16 cellular contexts compared by ENCODE assay signal in the genomic region with DNA sequence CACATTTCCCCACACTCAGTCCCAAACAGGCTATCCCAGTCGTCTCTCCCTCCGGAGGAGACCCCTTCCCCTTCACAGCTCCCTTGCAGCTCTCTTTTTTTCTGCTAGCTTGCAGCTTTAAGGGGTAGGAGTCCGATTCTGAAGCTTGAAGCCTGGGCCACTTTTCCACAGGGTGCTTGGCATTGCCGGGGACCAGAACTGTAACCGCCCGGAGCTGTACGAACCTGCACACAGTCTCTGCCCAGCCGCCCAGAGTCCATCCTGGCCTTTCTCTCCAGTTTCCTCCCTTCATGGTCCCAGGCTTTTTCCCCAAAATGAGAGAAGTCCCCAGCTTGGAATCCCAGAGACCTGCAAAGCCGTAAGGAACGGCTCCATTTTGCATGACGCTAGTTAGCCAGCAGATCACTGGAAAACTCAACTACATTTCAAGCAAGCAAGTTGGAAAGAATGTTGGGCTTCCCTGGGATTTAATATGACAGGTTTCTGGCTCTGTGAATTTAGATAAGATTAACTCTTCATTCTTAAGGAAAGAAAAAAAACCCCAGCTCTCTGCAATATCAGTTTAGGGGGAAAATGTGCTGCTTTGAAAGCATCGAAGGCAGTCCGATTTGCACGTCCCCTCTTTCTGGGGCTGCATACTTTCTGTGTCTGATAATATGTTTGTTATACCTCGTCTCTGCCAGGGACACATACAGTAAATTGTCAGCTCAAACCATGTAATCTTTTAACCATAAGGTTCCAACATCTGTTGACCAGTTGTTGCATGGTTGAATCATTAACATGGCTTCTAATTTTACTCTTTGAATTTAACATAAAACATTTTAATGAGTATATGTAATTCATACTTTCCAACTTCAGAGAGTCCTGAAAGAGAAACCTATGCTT.
DNase-seq lines count a peak whose midpoint lies in the region; ATAC-seq, FAIRE-seq and TF ChIP-seq lines count a peak whose summit lies in the region.
"Had no signal": no experiment of that assay in that cellular context is flagged by ENCODE, and none has a peak within 500 bp of the region (broad histone marks: within the 10 kb centered on the region; RNA-seq: fewer than 3 reads in every experiment).

No MANE protein-coding gene starts in this region.

- H3K36me3 Mint-ChIP-seq in HFFc6 (ENCODE audit: low read depth), result no peaks in the 10 kb centered on the region

- H2BK120ac ChIP-seq in H1 (replicated peaks; ENCODE audit: low read depth, low read length), result no peak overlapping the region

- no peak overlapping the region for H2AK5ac ChIP-seq in H1 (ENCODE audit: low read depth, low read length)

- no peak overlapping the region for H3K23ac ChIP-seq in H1 (ENCODE audit: insufficient read length)

- H3K4ac ChIP-seq in H1 (replicated peaks; ENCODE audit: insufficient read length, low read depth, low read length), result no peak overlapping the region

- H2AFZ ChIP-seq in H1 (ENCODE audit: low read length), result peak overlapping the region; percentile 4; the same call in 1 of the 2 replicates

- H4K20me1 ChIP-seq in H1 (replicated peaks in 1 of 2; ENCODE audit: control insufficient read depth in 1 of 2, insufficient read depth in 2 of 2, low read length in 2 of 2), result no peaks in the 10 kb centered on the region

- TF ChIP-seq EP300 in H1 (IDR thresholded peaks at IDR 0.05; ENCODE audit: borderline replicate concordance in 1 of 2, low read depth in 2 of 2, low read length in 2 of 2), result no peak

- H3K4me3 Mint-ChIP-seq in HFFc6, result peak overlapping the region; percentile 87

- H3K9ac ChIP-seq in H1 (replicated peaks in 1 of 4; ENCODE audit: extremely low read depth in 1 of 4, low read depth in 3 of 4, low read length in 3 of 4), result no peak overlapping the region
- peak overlapping the region in 3 of 5 donors; percentile 31 to 69 (median 65) for H3K9ac ChIP-seq in subcutaneous abdominal adipose tissue (ENCODE audit: low read length in 5 of 5)

- no peak overlapping the region for H4K5ac ChIP-seq in H1 (ENCODE audit: insufficient read length, low read depth, low read length)

- in situ Hi-C loops in KBM-7 (cut with MboI; ENCODE audit: low pct_unique_long_range_greater_than_20kb, low sequenced_read_pairs), result no loop called here

- no peak overlapping the region for H2BK12ac ChIP-seq in H1 (ENCODE audit: low read depth, low read length)

- H3K14ac ChIP-seq in H1 (ENCODE audit: insufficient read length), result no peak overlapping the region

- no peaks in the 10 kb centered on the region for H3K36me3 ChIP-seq in H1 (ENCODE audit: control insufficient read depth in 2 of 4, insufficient read depth in 4 of 4, low read length in 3 of 4)
- H3K36me3 ChIP-seq in subcutaneous abdominal adipose tissue (ENCODE audit: control insufficient read depth in 5 of 5, insufficient read depth in 5 of 5, low read length in 5 of 5), result no peaks in the 10 kb centered on the region
- H3K36me3 ChIP-seq: adrenal gland, neutrophil had no signal

- POLR2A ChIA-PET in H1 (lab: Charles Lee; ENCODE audit: partially characterized antibody), result no interaction called here

- no peaks in the 10 kb centered on the region; a peak in 2 of 7 replicates for H3K27me3 ChIP-seq in H1 (replicated peaks in 1 of 4; ENCODE audit: control insufficient read depth in 3 of 4, extremely low read depth in 1 of 4, insufficient read depth in 3 of 4, low read length in 3 of 4)
- H3K27me3 ChIP-seq in layer of hippocampus (ENCODE audit: control insufficient read depth, insufficient read depth, low read length), result no peaks in the 10 kb centered on the region
- no peaks in the 10 kb centered on the region for H3K27me3 ChIP-seq in subcutaneous abdominal adipose tissue (ENCODE audit: control insufficient read depth in 5 of 5, insufficient read depth in 4 of 5, low read length in 5 of 5)
- H3K27me3 ChIP-seq: adrenal gland, neutrophil had no signal

- H3K18ac ChIP-seq in H1 (ENCODE audit: extremely low read depth, low read length), result no peak overlapping the region

- no peak overlapping the region for H3K56ac ChIP-seq in H1 (replicated peaks; ENCODE audit: insufficient read length, low read depth, low read length)

- H2BK15ac ChIP-seq in H1 (ENCODE audit: low read length), result no peak overlapping the region

- ATAC-seq in HG02870 (IDR thresholded peaks at IDR 0.05; ENCODE audit: unreplicated experiment) (no peak), GM19463 (IDR thresholded peaks at IDR 0.05; ENCODE audit: unreplicated experiment) (no peak)

- H4K91ac ChIP-seq in H1 (replicated peaks; ENCODE audit: insufficient read length, low read length), result no peak overlapping the region

- no peak for TF ChIP-seq RAD21 in H1 (IDR thresholded peaks at IDR 0.05 in 1 of 2, conservative IDR thresholded peaks at IDR 0.05 in 1 of 2; ENCODE audit: low read depth in 2 of 2, low read length in 2 of 2)

- no peak for FAIRE-seq in H1 (lab: Jason Lieb, UNC)
- FAIRE-seq: GM12891, islet of Langerhans had no signal

- CTCF ChIA-PET in H1 (lab: Charles Lee; ENCODE audit: partially characterized antibody), result interaction anchor here (0.7 to 2.1 kb wide), 2 partner anchors 10 to 118 kb away, joined by 4 to 6 read pairs; no protein-coding TSS in a partner anchor

- H3K27ac Mint-ChIP-seq in HFFc6, result peak overlapping the region; percentile 93

- peaks cover 51% of the 10 kb centered on the region for H3K4me1 Mint-ChIP-seq in HFFc6 (ENCODE audit: low read depth)

- DNase-seq in HFFc6, result peak; percentile 19
- DNase-seq in H1 (ENCODE audit: low read depth in 1 of 2, low spot score in 2 of 2), result no peak
- DNase-seq in KBM-7, result no peak
- no peak for DNase-seq in RKO (ENCODE audit: low spot score)
- DNase-seq: adrenal gland; Calu3; NCI-H1930; stimulated activated CD4-positive, alpha-beta T cell treated with anti-CD3 and anti-CD28 coated beads, Interleukin-4, amount 100 ng/mL, for 4 hours; T-helper 2 cell had no signal

- H3K4me1 ChIP-seq in H1 (replicated peaks in 1 of 4; ENCODE audit: control insufficient read depth in 3 of 4, insufficient read depth in 4 of 4, low read length in 3 of 4) (no peaks in the 10 kb centered on the region), subcutaneous abdominal adipose tissue (ENCODE audit: control insufficient read depth in 5 of 5, insufficient read depth in 5 of 5, low read length in 5 of 5) (peaks cover 7 to 48% (median 36%) of the 10 kb centered on the region in 5 donors)
- H3K4me1 ChIP-seq: adrenal gland had no signal

- TF ChIP-seq CTCF in HFFc6 (IDR thresholded peaks at IDR 0.05) (no peak), H1 (IDR thresholded peaks at IDR 0.05; ENCODE audit: control extremely low read depth in 1 of 3, insufficient read depth in 1 of 3, low read depth in 1 of 3, low read length in 3 of 3) (no peak)

- H3K79me1 ChIP-seq in H1 (ENCODE audit: low read depth, low read length), result no peaks in the 10 kb centered on the region

- no peak for TF ChIP-seq POLR2A in H1 (IDR thresholded peaks at IDR 0.05; ENCODE audit: control extremely low read depth in 1 of 2, low read depth in 2 of 2, low read length in 2 of 2)

- no peak overlapping the region; the same call in 1 of the 2 replicates for H4K8ac ChIP-seq in H1 (ENCODE audit: extremely low read depth, insufficient read depth, low read length)

- 90% methylated on average over 15 of the region's 15 CpGs; no CpG with 5 or more reads in 1 of the 2 experiments for whole genome bisulfite sequencing in H1 (ENCODE audit: extremely low coverage in 1 of 2, insufficient coverage in 1 of 2, insufficient read length in 1 of 2, insufficient replicate concordance in 2 of 2, low coverage in 1 of 2, low lambda C conversion rate in 2 of 2, missing lambda C conversion rate in 1 of 2), 2 experiments

- no peaks in the 10 kb centered on the region for H3K23me2 ChIP-seq in H1 (ENCODE audit: low read depth, low read length)

- no peak overlapping the region for H2BK5ac ChIP-seq in H1 (ENCODE audit: low read depth, low read length)

- H2BK20ac ChIP-seq in H1 (ENCODE audit: low read length), result no peak overlapping the region

- H3K4me3 ChIP-seq in H1 (ENCODE audit: extremely low read depth in 1 of 4, insufficient read depth in 2 of 4, low read depth in 3 of 4, low read length in 4 of 4), result no peak overlapping the region
- H3K4me3 ChIP-seq in subcutaneous abdominal adipose tissue (ENCODE audit: low read depth in 1 of 5, low read length in 5 of 5), result peak overlapping the region; percentile 39 to 79 (median 65)
- H3K4me3 ChIP-seq: adrenal gland had no signal

- H3K4me2 ChIP-seq in H1 (ENCODE audit: insufficient read depth in 1 of 2, low read depth in 2 of 2, low read length in 2 of 2), result no peak overlapping the region

- no peaks in the 10 kb centered on the region for H3K9me3 ChIP-seq in H1 (ENCODE audit: insufficient read depth in 2 of 2, low read depth in 1 of 2, low read length in 1 of 2)
- H3K9me3 ChIP-seq in subcutaneous abdominal adipose tissue (ENCODE audit: control insufficient read depth in 5 of 5, low read length in 5 of 5), result no peaks in the 10 kb centered on the region
- H3K9me3 ChIP-seq: adrenal gland, neutrophil had no signal

- H3K79me2 ChIP-seq in H1 (ENCODE audit: control insufficient read depth in 1 of 2, insufficient read depth in 2 of 2, low read length in 2 of 2), result no peaks in the 10 kb centered on the region

- peaks cover 2% of the 10 kb centered on the region; the same call in 1 of the 2 replicates for H3K27me3 Mint-ChIP-seq in HFFc6 (ENCODE audit: insufficient read depth)

- H3K9me3 Mint-ChIP-seq in HFFc6, result no peaks in the 10 kb centered on the region

- H3K27ac ChIP-seq in H1 (ENCODE audit: low read depth, low read length), result no peak overlapping the region
- H3K27ac ChIP-seq in layer of hippocampus (ENCODE audit: low read depth, low read length), result peak overlapping the region; percentile 58
- H3K27ac ChIP-seq in subcutaneous abdominal adipose tissue (ENCODE audit: low read depth, low read length), result peak overlapping the region; percentile 84
- H3K27ac ChIP-seq: neutrophil had no signal

TF ChIP-seq in H1, 55 proteins besides CTCF, POLR2A, EP300 and RAD21:
- no peak for TF ChIP-seq HDAC2 (IDR thresholded peaks at IDR 0.05; ENCODE audit: borderline replicate concordance in 1 of 2, low read depth in 2 of 2, low read length in 2 of 2)

Comparison
In these comparisons a context has a peak if more than half of its experiments do, and no peak if none do; other contexts are left out.
1. H3K4me3 ChIP-seq: peak in subcutaneous abdominal adipose tissue (5 of 5); none in H1 (0 of 4).
2. H3K9ac ChIP-seq: peak in subcutaneous abdominal adipose tissue (3 of 5); none in H1 (0 of 4).